10 cellular contexts compared by ENCODE assay signal in genomic region chr5:170430256-170430655, GRCh38. TPM values are rescaled to one million over a fixed set of nuclear protein-coding genes. Genes with fewer than 3 reads are reported as not detected.
"Had no signal": no experiment of that assay in that cellular context is flagged by ENCODE, and none has a peak within 500 bp of the region (broad histone marks: within the 10 kb centered on the region; RNA-seq: fewer than 3 reads in every experiment).

No MANE protein-coding gene starts in this region.

- ATAC-seq: GM23338, HCT116, K562 had no signal

- DNase-seq: H7, IMR-90, KG1 had no signal

- H3K36me3 ChIP-seq: HAP-1 had no signal

- H3K4me3 ChIP-seq: GM23338, HAP-1, K562 had no signal

- FAIRE-seq: HTR-8/SVneo, K562 had no signal

RNA-seq across cellular contexts. Expression of gene KCNMB1, which starts 41.1 kb away (rescaled TPM):
- total RNA-seq: H4, HT-29, IMR-90, K562 had no signal
